In the genomic region with DNA sequence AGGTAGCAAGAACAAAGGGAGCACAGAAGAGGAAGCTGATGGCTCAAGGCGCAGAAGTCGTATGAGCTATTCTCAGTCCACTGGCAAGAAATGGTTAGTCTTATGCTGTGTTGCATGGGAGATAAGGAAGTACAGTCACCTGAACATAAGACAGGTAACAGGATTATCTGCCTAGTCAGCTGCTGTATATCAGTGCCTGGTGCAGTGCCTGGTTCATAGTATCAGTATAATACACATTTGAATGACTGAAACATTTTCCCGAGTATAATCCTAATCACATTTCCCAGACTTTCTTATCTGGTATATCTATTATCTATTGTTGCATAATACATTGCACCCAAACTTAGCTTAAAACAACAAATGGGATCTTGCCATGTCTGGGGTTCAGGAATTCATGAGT, we compare ENCODE assay signal across 29 cellular contexts.
"Had no signal": no experiment of that assay in that cellular context is flagged by ENCODE, and none has a peak within 500 bp of the region (broad histone marks: within the 10 kb centered on the region; RNA-seq: fewer than 3 reads in every experiment).

No MANE protein-coding gene starts in this region.

- FAIRE-seq: endometrium, endothelial cell of umbilical vein, frontal cortex had no signal

- H2AFZ ChIP-seq: hepatocyte had no signal

- H3K27me3 ChIP-seq: colonic mucosa, dorsolateral prefrontal cortex, esophagus muscularis mucosa, esophagus squamous epithelium, foreskin keratinocyte, gastrocnemius medialis, gastroesophageal sphincter, heart left ventricle, hepatocyte had no signal

- H3K36me3 ChIP-seq: colonic mucosa, esophagus muscularis mucosa, esophagus squamous epithelium, gastrocnemius medialis, gastroesophageal sphincter, heart left ventricle, heart right ventricle had no signal

- H3K9me3 Mint-ChIP-seq: endodermal cell had no signal

- H3K4me1 ChIP-seq: colonic mucosa, esophagus muscularis mucosa, esophagus squamous epithelium, foreskin keratinocyte, gastrocnemius medialis, gastroesophageal sphincter, heart left ventricle, heart right ventricle had no signal

- H3K4me3 ChIP-seq: colonic mucosa, coronary artery, dorsolateral prefrontal cortex, esophagus muscularis mucosa, esophagus squamous epithelium, gastrocnemius medialis, gastroesophageal sphincter, heart left ventricle, heart right ventricle, hepatocyte had no signal

- ATAC-seq: effector memory CD8-positive, alpha-beta T cell; esophagus mucosa; foreskin keratinocyte; gastrocnemius medialis; gastroesophageal sphincter; heart left ventricle; heart right ventricle had no signal

- H3K4me2 ChIP-seq: hepatocyte had no signal

- H3K4me3 Mint-ChIP-seq: dendritic cell treated with granulocyte-macrophage colony-stimulating factor and Interleukin-4, amounts not matched to agents 40 ng/mL and 50 ng/mL, for 4 days; effector memory CD8-positive, alpha-beta T cell; endodermal cell had no signal

- H3K27ac ChIP-seq: colonic mucosa, coronary artery, dorsolateral prefrontal cortex, epithelial cell of prostate, esophagus muscularis mucosa, esophagus squamous epithelium, foreskin keratinocyte, gastrocnemius medialis, gastroesophageal sphincter, heart left ventricle, heart right ventricle, hepatocyte had no signal

- H3K27ac Mint-ChIP-seq: dendritic cell treated with granulocyte-macrophage colony-stimulating factor and Interleukin-4, amounts not matched to agents 40 ng/mL and 50 ng/mL, for 4 days; effector memory CD8-positive, alpha-beta T cell; endodermal cell had no signal

- H3K79me2 ChIP-seq: hepatocyte had no signal

- DNase-seq: colonic mucosa; cortex of kidney; dermis blood vessel endothelial cell; dorsolateral prefrontal cortex; effector CD4-positive, alpha-beta T cell; effector CD8-positive, alpha-beta T cell; effector memory CD4-positive, alpha-beta T cell; effector memory CD8-positive, alpha-beta T cell; endodermal cell; erythroblast; esophagus squamous epithelium; foreskin fibroblast; foreskin keratinocyte; foreskin melanocyte; gastrocnemius medialis; glutamatergic neuron; head of caudate nucleus; heart left ventricle; heart right ventricle had no signal

- H3K9me3 ChIP-seq: colonic mucosa, esophagus muscularis mucosa, esophagus squamous epithelium, gastrocnemius medialis, gastroesophageal sphincter had no signal

- H3K27me3 Mint-ChIP-seq: dendritic cell treated with granulocyte-macrophage colony-stimulating factor and Interleukin-4, amounts not matched to agents 40 ng/mL and 50 ng/mL, for 4 days; effector memory CD8-positive, alpha-beta T cell had no signal
